In genomic region chr7:2979276-2979675, GRCh38 we compare ENCODE assay signal across 10 cellular contexts.
DNase-seq lines count a peak whose midpoint lies in the region; ATAC-seq lines count a peak whose summit lies in the region.
"Had no signal": no experiment of that assay in that cellular context is flagged by ENCODE, and none has a peak within 500 bp of the region (broad histone marks: within the 10 kb centered on the region; RNA-seq: fewer than 3 reads in every experiment).

No MANE protein-coding gene starts in this region.

- H3K9me3 Mint-ChIP-seq in activated T-cell treated with anti-CD3 and anti-CD28 coated beads, Interleukin-2, amount 50 U/mL, for 24 hours, result no peaks in the 10 kb centered on the region
- no peaks in the 10 kb centered on the region for H3K9me3 Mint-ChIP-seq in central memory CD8-positive, alpha-beta T cell

- 17% methylated on average over 12 of the region's 12 CpGs for WGBS in thymus

- peaks cover 81% of the 10 kb centered on the region for H3K4me1 Mint-ChIP-seq in activated T-cell treated with anti-CD3 and anti-CD28 coated beads, Interleukin-2, amount 50 U/mL, for 24 hours (ENCODE audit: low read depth)
- peaks cover 66% of the 10 kb centered on the region for H3K4me1 Mint-ChIP-seq in central memory CD8-positive, alpha-beta T cell

- H3K27ac Mint-ChIP-seq in activated T-cell treated with anti-CD3 and anti-CD28 coated beads, Interleukin-2, amount 50 U/mL, for 24 hours, result peak overlapping the region; percentile 96
- H3K27ac Mint-ChIP-seq in central memory CD8-positive, alpha-beta T cell (ENCODE audit: low read depth), result peak overlapping the region; percentile 61

- peak; percentile 35 for ATAC-seq in HG03280 (IDR thresholded peaks at IDR 0.05; ENCODE audit: unreplicated experiment)
- no peak for ATAC-seq in central memory CD8-positive, alpha-beta T cell (replicated peaks; ENCODE audit: extremely low read depth, poor library complexity, severe bottlenecking)

- peak overlapping the region; percentile 77 for H3K4me3 Mint-ChIP-seq in activated T-cell treated with anti-CD3 and anti-CD28 coated beads, Interleukin-2, amount 50 U/mL, for 24 hours
- peak overlapping the region; percentile 72 for H3K4me3 Mint-ChIP-seq in central memory CD8-positive, alpha-beta T cell

- peaks cover 32% of the 10 kb centered on the region for H3K4me1 ChIP-seq in thymus (ENCODE audit: control insufficient read depth, insufficient read depth, low read length)

- peak; percentile 49 for DNase-seq in activated T-cell treated with anti-CD3 and anti-CD28 coated beads, Interleukin-2, amount 50 U/mL, for 24 hours
- no peak for DNase-seq in activated T-cell treated with anti-CD3 and anti-CD28 coated beads, Interleukin-2, amount 50 U/mL, for 1 hour
- no peak for DNase-seq in central memory CD8-positive, alpha-beta T cell (ENCODE audit: low spot score in 2 of 2)
- DNase-seq in COLO668 (lab: John Stamatoyannopoulos, UW; ENCODE audit: unreplicated experiment) (no peak), NCI-H2196 (lab: John Stamatoyannopoulos, UW; ENCODE audit: unreplicated experiment) (no peak), medulla oblongata (ENCODE audit: extremely low spot score) (no peak)
- DNase-seq: NCI-H1436 had no signal

- no peaks in the 10 kb centered on the region for H3K27me3 Mint-ChIP-seq in activated T-cell treated with anti-CD3 and anti-CD28 coated beads, Interleukin-2, amount 50 U/mL, for 24 hours
- no peaks in the 10 kb centered on the region for H3K27me3 Mint-ChIP-seq in central memory CD8-positive, alpha-beta T cell

- no peak overlapping the region for H3K27ac ChIP-seq in thymus (ENCODE audit: low read depth)
- H3K27ac ChIP-seq: suprapubic skin had no signal

- no peaks in the 10 kb centered on the region for H3K27me3 ChIP-seq in thymus (ENCODE audit: control insufficient read depth, insufficient read depth)

- H3K36me3 ChIP-seq in thymus (ENCODE audit: control insufficient read depth, insufficient read depth), result peaks cover 2% of the 10 kb centered on the region
- H3K36me3 ChIP-seq: suprapubic skin had no signal

- no peaks in the 10 kb centered on the region for H3K9me3 ChIP-seq in thymus (ENCODE audit: control insufficient read depth)
- H3K9me3 ChIP-seq: suprapubic skin had no signal

- peaks cover 77% of the 10 kb centered on the region for H3K36me3 Mint-ChIP-seq in activated T-cell treated with anti-CD3 and anti-CD28 coated beads, Interleukin-2, amount 50 U/mL, for 24 hours (ENCODE audit: low read depth)
- H3K36me3 Mint-ChIP-seq in central memory CD8-positive, alpha-beta T cell (ENCODE audit: insufficient read depth), result peaks cover 22% of the 10 kb centered on the region

- peak overlapping the region; percentile 34 for H3K4me3 ChIP-seq in thymus (ENCODE audit: low read length)
